Comparison of ENCODE assay signal across 10 cellular contexts in the genomic region with DNA sequence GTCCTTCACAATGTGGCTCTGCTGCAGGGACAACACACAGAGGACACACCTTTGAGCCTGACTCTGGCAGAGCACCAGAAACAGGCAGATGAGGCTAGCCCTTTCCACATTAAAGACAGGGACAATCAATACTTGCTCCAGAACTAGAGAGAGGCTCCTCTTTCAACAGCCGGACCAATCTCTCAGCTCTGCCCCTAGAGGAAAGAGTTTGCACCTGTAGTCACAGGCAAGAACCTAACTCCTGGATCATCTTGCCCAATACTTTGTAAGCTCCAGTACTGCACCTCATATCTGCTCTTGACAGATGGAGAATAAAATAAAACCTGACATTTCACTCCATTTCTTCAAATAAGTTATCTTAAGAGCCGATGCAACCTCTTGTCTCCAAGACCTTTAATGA. TPM values are rescaled to one million over a fixed set of nuclear protein-coding genes. Genes with fewer than 3 reads are reported as not detected.
DNase-seq lines count a peak whose midpoint lies in the region; ATAC-seq and TF ChIP-seq lines count a peak whose summit lies in the region.
"Had no signal": no experiment of that assay in that cellular context is flagged by ENCODE, and none has a peak within 500 bp of the region (broad histone marks: within the 10 kb centered on the region; RNA-seq: fewer than 3 reads in every experiment).

No MANE protein-coding gene starts in this region.

- CTCF ChIA-PET in A673 (lab: Charles Lee) = no interaction called here
- CTCF ChIA-PET in activated CD8-positive, alpha-beta T cell treated with anti-CD3 and anti-CD28 coated beads, Interleukin-2, amount 10 ng/mL, durations not matched to agents 7 days and 5 days (lab: Charles Lee) = no interaction called here

- H3K4me1 Mint-ChIP-seq in activated CD8-positive, alpha-beta T cell treated with anti-CD3 and anti-CD28 coated beads, Interleukin-2, amount 10 ng/mL, durations not matched to agents 7 days and 5 days (ENCODE audit: low read depth) = no peaks in the 10 kb centered on the region
- no peaks in the 10 kb centered on the region for H3K4me1 Mint-ChIP-seq in CD14-positive monocyte

- H3K27ac ChIP-seq in A673 (ENCODE audit: low read depth, low read length, poor library complexity, severe bottlenecking) (no peak overlapping the region), heart right ventricle (peak overlapping the region in 4 of 10 donors; percentile 11 to 15 (median 14))
- H3K27ac ChIP-seq: epithelial cell of prostate had no signal

- DNase-seq in A673 (ENCODE audit: low spot score) (peak; percentile 6), NCI-H69 (lab: John Stamatoyannopoulos, UW) (peak; percentile 38), heart right ventricle (no peak), NCI-H2196 treated with DMSO at 0.1 percent for 48 hours (lab: John Stamatoyannopoulos, UW; ENCODE audit: unreplicated experiment) (no peak), CD14-positive monocyte (ENCODE audit: low spot score) (no peak)
- DNase-seq in activated CD8-positive, alpha-beta T cell treated with anti-CD3 and anti-CD28 coated beads, Interleukin-2, amount 10 ng/mL, durations not matched to agents 7 days and 5 days = no peak
- DNase-seq: IMR-90 had no signal

- POLR2A ChIA-PET in A673 (lab: Charles Lee; ENCODE audit: low non-redundant PET) = no interaction called here
- POLR2A ChIA-PET in activated CD8-positive, alpha-beta T cell treated with anti-CD3 and anti-CD28 coated beads, Interleukin-2, amount 10 ng/mL, durations not matched to agents 7 days and 5 days (lab: Charles Lee) = no interaction called here

- no peaks in the 10 kb centered on the region for H3K36me3 Mint-ChIP-seq in activated CD8-positive, alpha-beta T cell treated with anti-CD3 and anti-CD28 coated beads, Interleukin-2, amount 10 ng/mL, durations not matched to agents 7 days and 5 days (ENCODE audit: low read depth)
- H3K36me3 Mint-ChIP-seq in CD14-positive monocyte = no peaks in the 10 kb centered on the region

- H3K4me1 ChIP-seq in A673 (ENCODE audit: insufficient read depth, low read length, poor library complexity, severe bottlenecking) (no peaks in the 10 kb centered on the region), heart right ventricle (peaks cover 0 to 44% (median 17%) of the 10 kb centered on the region in 9 donors)

- no peaks in the 10 kb centered on the region for H3K9me3 Mint-ChIP-seq in activated CD8-positive, alpha-beta T cell treated with anti-CD3 and anti-CD28 coated beads, Interleukin-2, amount 10 ng/mL, durations not matched to agents 7 days and 5 days (ENCODE audit: insufficient read depth)
- peaks cover 0 to 4% (median 0%) of the 10 kb centered on the region in 7 donors for H3K9me3 Mint-ChIP-seq in CD14-positive monocyte

- no peak overlapping the region for H3K27ac Mint-ChIP-seq in activated CD8-positive, alpha-beta T cell treated with anti-CD3 and anti-CD28 coated beads, Interleukin-2, amount 10 ng/mL, durations not matched to agents 7 days and 5 days
- no peak overlapping the region for H3K27ac Mint-ChIP-seq in CD14-positive monocyte

- no peaks in the 10 kb centered on the region for H3K9me3 ChIP-seq in A673 (ENCODE audit: low read depth, low read length, poor library complexity, severe bottlenecking)
- H3K9me3 ChIP-seq in heart right ventricle = no peaks in the 10 kb centered on the region

- TF ChIP-seq CTCF in A673 (conservative IDR thresholded peaks at IDR 0.05; ENCODE audit: low read depth, low read length) = peak; percentile 46
- TF ChIP-seq CTCF in heart right ventricle (IDR thresholded peaks at IDR 0.05) = peak in 7 of 9 donors; percentile 13 to 38 (median 26)
- TF ChIP-seq CTCF in CD14-positive monocyte (IDR thresholded peaks at IDR 0.05) = no peak

- BruUV-seq in A673 (replicated peaks; lab: Mats Ljungman, UMichigan) = no TSS peak

- no peak overlapping the region for H3K4me3 ChIP-seq in A673 (ENCODE audit: low read depth, low read length, poor library complexity, severe bottlenecking)
- no peak overlapping the region for H3K4me3 ChIP-seq in heart right ventricle

- H3K4me3 Mint-ChIP-seq in activated CD8-positive, alpha-beta T cell treated with anti-CD3 and anti-CD28 coated beads, Interleukin-2, amount 10 ng/mL, durations not matched to agents 7 days and 5 days = no peak overlapping the region
- no peak overlapping the region for H3K4me3 Mint-ChIP-seq in CD14-positive monocyte

- 42 to 44% methylated on average over 2 of the region's 2 CpGs for WGBS in heart right ventricle, 2 donors

- H3K36me3 ChIP-seq in A673 (ENCODE audit: insufficient read depth, low read length, poor library complexity, severe bottlenecking) (no peaks in the 10 kb centered on the region), heart right ventricle (no peaks in the 10 kb centered on the region)

- intact Hi-C loops in A673 (cut with micrococcal nuclease; ENCODE audit: unreplicated experiment) (no loop called here), heart right ventricle (cut with DNase I) (no loop called here), CD14-positive monocyte (cut with micrococcal nuclease) (no loop called here)

- H3K27me3 Mint-ChIP-seq in activated CD8-positive, alpha-beta T cell treated with anti-CD3 and anti-CD28 coated beads, Interleukin-2, amount 10 ng/mL, durations not matched to agents 7 days and 5 days (ENCODE audit: low read depth) = no peaks in the 10 kb centered on the region
- H3K27me3 Mint-ChIP-seq in CD14-positive monocyte (ENCODE audit: low read depth in 3 of 3) = peaks cover 0 to 2% (median 0%) of the 10 kb centered on the region in 3 donors

- ATAC-seq in GM18867 (IDR thresholded peaks at IDR 0.05; ENCODE audit: unreplicated experiment) (peak; percentile 71), heart right ventricle (peak in 6 of 8 donors; percentile 13 to 59 (median 32)), HG03196 (IDR thresholded peaks at IDR 0.05; ENCODE audit: unreplicated experiment) (no peak)
- no peak for ATAC-seq in activated CD8-positive, alpha-beta T cell treated with anti-CD3 and anti-CD28 coated beads, Interleukin-2, amount 10 ng/mL, durations not matched to agents 7 days and 5 days

- H3K27me3 ChIP-seq in A673 (replicated peaks; ENCODE audit: insufficient read depth, low read depth, low read length, poor library complexity) (no peaks in the 10 kb centered on the region), heart right ventricle (no peaks in the 10 kb centered on the region)

RNA-seq across cellular contexts. Expression of a gene that starts 52.1 kb away (rescaled TPM):
- total RNA-seq in A673 (2021) (not detected in 2 replicates), heart right ventricle (10 to 100 TPM; 12.6 to 28.4 (median 18.2) TPM)
- polyA plus RNA-seq in heart right ventricle (1 to 10 TPM; 6.2 to 8.3 TPM), CD14-positive monocyte (under 1 TPM in 1 of 2 donors, not detected in 1; 0.05 TPM)
- 1 to 10 TPM in 1 of 2 experiments, not detected in 1; 1.0 TPM for total RNA-seq in activated CD8-positive, alpha-beta T cell treated with anti-CD3 and anti-CD28 coated beads, Interleukin-2, amount 10 ng/mL, durations not matched to agents 7 days and 5 days

Comparison
In these comparisons a context has a peak if more than half of its experiments do, and no peak if none do; other contexts are left out.
1. DNase-seq: peak in A673 (single experiment) and NCI-H69 (single experiment); none in heart right ventricle (0 of 2), NCI-H2196 treated with DMSO at 0.1 percent for 48 hours (single experiment), activated CD8-positive, alpha-beta T cell treated with anti-CD3 and anti-CD28 coated beads, Interleukin-2, amount 10 ng/mL, durations not matched to agents 7 days and 5 days (single experiment) and CD14-positive monocyte (single experiment).
2. ATAC-seq: peak in GM18867 (single experiment) and heart right ventricle (6 of 8); none in HG03196 (single experiment) and activated CD8-positive, alpha-beta T cell treated with anti-CD3 and anti-CD28 coated beads, Interleukin-2, amount 10 ng/mL, durations not matched to agents 7 days and 5 days (single experiment).
3. RNA of a gene that starts 52.1 kb away (total RNA-seq): 12.6 to 28.4 TPM in heart right ventricle; 1.0 TPM in activated CD8-positive, alpha-beta T cell treated with anti-CD3 and anti-CD28 coated beads, Interleukin-2, amount 10 ng/mL, durations not matched to agents 7 days and 5 days and not detected in A673; every median in the first group is over 4 times any median in the second.